ENCODE assay signal across 20 cellular contexts in genomic region chr17:77132411-77133086, GRCh38. TPM values are rescaled to one million over a fixed set of nuclear protein-coding genes. Genes with fewer than 3 reads are reported as not detected.
A peak's percentile ranks its signal among the peaks of the same experiment; 100 is the strongest.
DNase-seq lines count a peak whose midpoint lies in the region; TF ChIP-seq lines count a peak whose summit lies in the region.
"Had no signal": no experiment of that assay in that cellular context is flagged by ENCODE, and none has a peak within 500 bp of the region (broad histone marks: within the 10 kb centered on the region; RNA-seq: fewer than 3 reads in every experiment).

No MANE protein-coding gene starts in this region.

- H3K4me2 ChIP-seq in GM23248 (ENCODE audit: unreplicated experiment): peak overlapping the region; percentile 53
- H3K4me2 ChIP-seq: BLaER1, GM23338 had no signal

- no peak overlapping the region for H2AFZ ChIP-seq in GM23248
- H2AFZ ChIP-seq: GM23338, parathyroid adenoma had no signal

- no peak for TF ChIP-seq POLR2A in breast epithelium (IDR thresholded peaks at IDR 0.05)
- no peak for TF ChIP-seq POLR2A in esophagus muscularis mucosa (IDR thresholded peaks at IDR 0.05; ENCODE audit: low read depth)

- no peak for TF ChIP-seq EP300 in esophagus muscularis mucosa (IDR thresholded peaks at IDR 0.05)

- no peak overlapping the region for H3K9ac ChIP-seq in GM23248
- H3K9ac ChIP-seq: BLaER1, parathyroid adenoma had no signal

- H3K79me2 ChIP-seq in GM23248 (ENCODE audit: insufficient read depth): no peaks in the 10 kb centered on the region
- H3K79me2 ChIP-seq: parathyroid adenoma had no signal

- H3K27me3 ChIP-seq in GM23248 (replicated peaks; ENCODE audit: insufficient read depth): no peaks in the 10 kb centered on the region
- H3K27me3 ChIP-seq in breast epithelium: no peaks in the 10 kb centered on the region
- H3K27me3 ChIP-seq in neutrophil: no peaks in the 10 kb centered on the region
- no peaks in the 10 kb centered on the region for H3K27me3 ChIP-seq in esophagus muscularis mucosa
- H3K27me3 ChIP-seq: BLaER1, spleen, tibial artery had no signal

- H3K4me1 ChIP-seq in GM23248 (ENCODE audit: insufficient read depth) (peaks cover 33% of the 10 kb centered on the region), breast epithelium (peaks cover 8 to 13% of the 10 kb centered on the region in 2 donors), neutrophil (ENCODE audit: control insufficient read depth in 1 of 2, insufficient read depth in 1 of 2, low read depth in 1 of 2, low read length in 1 of 2) (peaks cover 32 to 36% of the 10 kb centered on the region in 2 experiments), esophagus muscularis mucosa (peaks cover 6 to 30% (median 20%) of the 10 kb centered on the region in 4 donors)

- in situ Hi-C loops in GM23248 (cut with MboI): no loop called here

- peaks cover 5% of the 10 kb centered on the region for H3K9me3 ChIP-seq in GM23248 (ENCODE audit: low read depth)
- H3K9me3 ChIP-seq in breast epithelium: no peaks in the 10 kb centered on the region
- H3K9me3 ChIP-seq in neutrophil: no peaks in the 10 kb centered on the region
- no peaks in the 10 kb centered on the region for H3K9me3 ChIP-seq in esophagus muscularis mucosa
- H3K9me3 ChIP-seq: tibial artery had no signal

- no peaks in the 10 kb centered on the region for H3K9me2 ChIP-seq in GM23248 (ENCODE audit: insufficient read depth)

- peak overlapping the region; percentile 28 for H3K27ac ChIP-seq in GM23248
- peak overlapping the region; percentile 78 to 85 for H3K27ac ChIP-seq in breast epithelium
- H3K27ac ChIP-seq in neutrophil: peak overlapping the region; percentile 26
- H3K27ac ChIP-seq in esophagus muscularis mucosa (replicated peaks in 1 of 4): no peak overlapping the region
- H3K27ac ChIP-seq: BLaER1, tibial artery had no signal

- intact Hi-C loops in breast epithelium (cut with DNase I; ENCODE audit: low total_unique reads): no loop called here
- intact Hi-C loops in esophagus muscularis mucosa (cut with DNase I): no loop called here

- H3K4me3 ChIP-seq in GM23248 (no peak overlapping the region), breast epithelium (no peak overlapping the region), neutrophil (ENCODE audit: low read depth in 1 of 2, low read length in 1 of 2) (no peak overlapping the region), esophagus muscularis mucosa (no peak overlapping the region)
- H3K4me3 ChIP-seq: BLaER1, GM23338, spleen, tibial artery had no signal

- H3F3A ChIP-seq in GM23248 (ENCODE audit: insufficient read depth): peaks cover 20% of the 10 kb centered on the region

- no peak for TF ChIP-seq CTCF in breast epithelium (IDR thresholded peaks at IDR 0.05)
- no peak for TF ChIP-seq CTCF in neutrophil (IDR thresholded peaks at IDR 0.05)
- no peak for TF ChIP-seq CTCF in esophagus muscularis mucosa (IDR thresholded peaks at IDR 0.05)

- 55 to 58% methylated on average over 9 of the region's 9 CpGs for WGBS in GM23248 (ENCODE audit: low coverage in 1 of 2, low lambda C conversion rate in 2 of 2, missing lambda C conversion rate in 2 of 2), 2 experiments
- 92% methylated on average over 9 of the region's 9 CpGs for WGBS in esophagus muscularis mucosa

- peak; percentile 42 for DNase-seq in GM23248
- peak; percentile 59 for DNase-seq in NCI-H2227 treated with DMSO at 0.1 percent for 48 hours (lab: John Stamatoyannopoulos, UW)
- no peak for DNase-seq in breast epithelium (ENCODE audit: low spot score in 2 of 2)
- no peak for DNase-seq in NCI-H187 treated with DMSO at 0.1 percent for 48 hours (lab: John Stamatoyannopoulos, UW)
- no peak for DNase-seq in NAMALWA (ENCODE audit: low spot score)
- no peak for DNase-seq in NCI-H146 treated with DMSO at 0.1 percent for 48 hours (lab: John Stamatoyannopoulos, UW; ENCODE audit: unreplicated experiment)
- no peak for DNase-seq in esophagus muscularis mucosa (ENCODE audit: extremely low spot score)
- DNase-seq: activated CD4-positive, CD25-positive, alpha-beta regulatory T cell; amniotic stem cell; DMS 273 treated with DMSO at 0.1 percent for 48 hours; foreskin melanocyte; NCI-H1092; NCI-H2107; NCI-H774; spleen; tibial artery had no signal

- H3K36me3 ChIP-seq in GM23248 (ENCODE audit: low read depth) (no peaks in the 10 kb centered on the region), breast epithelium (no peaks in the 10 kb centered on the region), neutrophil (no peaks in the 10 kb centered on the region), esophagus muscularis mucosa (peaks cover 0 to 24% (median 0%) of the 10 kb centered on the region in 4 donors)
- H3K36me3 ChIP-seq: BLaER1, spleen, tibial artery had no signal

- no peaks in the 10 kb centered on the region for H4K20me1 ChIP-seq in GM23248 (ENCODE audit: insufficient read depth)
- H4K20me1 ChIP-seq: BLaER1 had no signal

RNA-seq across cellular contexts. Expression of gene SEC14L1, which starts 8.2 kb away (rescaled TPM):
- 24.4 and 27.4 TPM in 2 replicates for total RNA-seq in GM23248 (2014; rRNA removed; shearing (Covaris generic))
- polyA plus RNA-seq in GM23248 (2016; fragmentation: Nextera tagmentation; extraction: Ambion mirVana): 26.8 and 29.9 TPM in 2 replicates
- 100 to 1,000 TPM in 1 of 3 donors, 10 to 100 TPM in 2; 52.2 to 106 (median 59.6) TPM for total RNA-seq in breast epithelium
- 10 to 100 TPM; 40.7 to 96.4 (median 64.4) TPM for total RNA-seq in esophagus muscularis mucosa

Comparison
In these comparisons a context has a peak if more than half of its experiments do, and no peak if none do; other contexts are left out.
1. DNase-seq: peak in GM23248 (single experiment) and NCI-H2227 treated with DMSO at 0.1 percent for 48 hours (single experiment); none in breast epithelium (0 of 2), NCI-H187 treated with DMSO at 0.1 percent for 48 hours (single experiment), NAMALWA (single experiment), NCI-H146 treated with DMSO at 0.1 percent for 48 hours (single experiment) and esophagus muscularis mucosa (single experiment).
2. H3K27ac ChIP-seq: peak in GM23248 (single experiment), breast epithelium (2 of 2) and neutrophil (single experiment); none in esophagus muscularis mucosa (0 of 4).